ENCODE assay signal across 8 cellular contexts in genomic region chr15:44193651-44194396, GRCh38. TPM values are rescaled to one million over a fixed set of nuclear protein-coding genes. Genes with fewer than 3 reads are reported as not detected.
DNase-seq lines count a peak whose midpoint lies in the region; ATAC-seq lines count a peak whose summit lies in the region.

No MANE protein-coding gene starts in this region.

- no peak overlapping the region for H3K27ac Mint-ChIP-seq in activated naive CD8-positive, alpha-beta T cell treated with anti-CD3 and anti-CD28 coated beads, Interleukin-2, amount 50 U/mL, for 24 hours

- H3K9ac ChIP-seq in skeletal muscle tissue (ENCODE audit: low read depth in 1 of 3, low read length in 3 of 3), result no peak overlapping the region

- peaks cover 21% of the 10 kb centered on the region for H3K4me1 Mint-ChIP-seq in activated naive CD8-positive, alpha-beta T cell treated with anti-CD3 and anti-CD28 coated beads, Interleukin-2, amount 50 U/mL, for 24 hours

- H3K27ac ChIP-seq in skeletal muscle tissue (ENCODE audit: low read depth, low read length), result no peak overlapping the region

- peaks cover 54% of the 10 kb centered on the region for H3K27me3 Mint-ChIP-seq in activated naive CD8-positive, alpha-beta T cell treated with anti-CD3 and anti-CD28 coated beads, Interleukin-2, amount 50 U/mL, for 24 hours

- H3K9me3 ChIP-seq in skeletal muscle tissue (ENCODE audit: control insufficient read depth in 3 of 3, low read length in 3 of 3), result no peaks in the 10 kb centered on the region

- peak; percentile 34 for DNase-seq in EL
- DNase-seq in NCI-H1092 treated with DMSO at 0.1 percent for 48 hours (lab: John Stamatoyannopoulos, UW), result peak; percentile 53
- no peak for DNase-seq in activated naive CD8-positive, alpha-beta T cell treated with anti-CD3 and anti-CD28 coated beads, Interleukin-2, amount 50 U/mL, for 24 hours

- H3K4me3 ChIP-seq in iPS-11a (ENCODE audit: low read depth, low read length), result peak overlapping the region; percentile 59
- peak overlapping the region in 2 of 3 donors; percentile 36 to 38 for H3K4me3 ChIP-seq in skeletal muscle tissue (ENCODE audit: low read length in 3 of 3)

- peaks cover 11 to 16% (median 11%) of the 10 kb centered on the region in 3 donors for H3K4me1 ChIP-seq in skeletal muscle tissue (ENCODE audit: control insufficient read depth in 3 of 3, insufficient read depth in 3 of 3, low read length in 3 of 3)

- no peak for ATAC-seq in activated naive CD8-positive, alpha-beta T cell treated with anti-CD3 and anti-CD28 coated beads, Interleukin-2, amount 50 U/mL, for 24 hours
- no peak for ATAC-seq in HG02798 (IDR thresholded peaks at IDR 0.05; ENCODE audit: poor library complexity, unreplicated experiment)
- no peak for ATAC-seq in GM19324 (IDR thresholded peaks at IDR 0.05; ENCODE audit: low FRiP score, unreplicated experiment)
- no peak for ATAC-seq in HG03457 (IDR thresholded peaks at IDR 0.05; ENCODE audit: unreplicated experiment)

- H3K27me3 ChIP-seq in skeletal muscle tissue (ENCODE audit: control insufficient read depth in 3 of 3, insufficient read depth in 3 of 3, low read length in 3 of 3), result peaks cover 35 to 44% (median 37%) of the 10 kb centered on the region in 3 donors

- H3K36me3 Mint-ChIP-seq in activated naive CD8-positive, alpha-beta T cell treated with anti-CD3 and anti-CD28 coated beads, Interleukin-2, amount 50 U/mL, for 24 hours (ENCODE audit: low read depth), result no peaks in the 10 kb centered on the region

- H3K4me3 Mint-ChIP-seq in activated naive CD8-positive, alpha-beta T cell treated with anti-CD3 and anti-CD28 coated beads, Interleukin-2, amount 50 U/mL, for 24 hours, result peak overlapping the region; percentile 66

- H3K36me3 ChIP-seq in skeletal muscle tissue (ENCODE audit: control insufficient read depth in 3 of 3, insufficient read depth in 3 of 3, low read length in 3 of 3), result no peaks in the 10 kb centered on the region

- H3K9me3 Mint-ChIP-seq in activated naive CD8-positive, alpha-beta T cell treated with anti-CD3 and anti-CD28 coated beads, Interleukin-2, amount 50 U/mL, for 24 hours, result no peaks in the 10 kb centered on the region

RNA-seq across cellular contexts. Expression of gene FRMD5, which starts 1.2 kb away (rescaled TPM):
- 3.7 TPM for total RNA-seq in skeletal muscle tissue
